Comparison of ENCODE assay signal across 9 cellular contexts in the genomic region with DNA sequence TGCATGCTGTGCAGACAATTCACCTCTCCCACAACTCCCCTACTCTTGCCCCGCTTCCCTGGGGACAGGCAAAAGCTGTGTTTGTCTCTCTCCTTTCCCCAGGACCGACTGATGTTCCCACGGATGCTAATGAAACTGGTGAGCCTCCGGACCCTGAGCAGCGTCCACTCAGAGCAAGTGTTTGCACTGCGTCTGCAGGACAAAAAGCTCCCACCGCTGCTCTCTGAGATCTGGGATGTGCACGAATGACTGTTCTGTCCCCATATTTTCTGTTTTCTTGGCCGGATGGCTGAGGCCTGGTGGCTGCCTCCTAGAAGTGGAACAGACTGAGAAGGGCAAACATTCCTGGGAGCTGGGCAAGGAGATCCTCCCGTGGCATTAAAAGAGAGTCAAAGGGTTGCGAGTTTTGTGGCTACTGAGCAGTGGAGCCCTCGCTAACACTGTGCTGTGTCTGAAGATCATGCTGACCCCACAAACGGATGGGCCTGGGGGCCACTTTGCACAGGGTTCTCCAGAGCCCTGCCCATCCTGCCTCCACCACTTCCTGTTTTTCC. TPM values are rescaled to one million over a fixed set of nuclear protein-coding genes. Genes with fewer than 3 reads are reported as not detected.
DNase-seq lines count a peak whose midpoint lies in the region; ATAC-seq and TF ChIP-seq lines count a peak whose summit lies in the region.
"Had no signal": no experiment of that assay in that cellular context is flagged by ENCODE, and none has a peak within 500 bp of the region (broad histone marks: within the 10 kb centered on the region; RNA-seq: fewer than 3 reads in every experiment).

No MANE protein-coding gene starts in this region.

- peaks cover 17% of the 10 kb centered on the region for H3K4me1 ChIP-seq in RWPE2 (ENCODE audit: insufficient read depth, poor library complexity, severe bottlenecking)
- peaks cover 0 to 51% (median 19%) of the 10 kb centered on the region in 3 donors for H3K4me1 ChIP-seq in gastroesophageal sphincter
- H3K4me1 ChIP-seq in skeletal muscle satellite cell (ENCODE audit: control insufficient read depth, insufficient read depth, low read length) = peaks cover 42% of the 10 kb centered on the region

- H3K36me3 ChIP-seq in RWPE2 (ENCODE audit: low read depth) (no peaks in the 10 kb centered on the region), gastroesophageal sphincter (no peaks in the 10 kb centered on the region), skeletal muscle satellite cell (ENCODE audit: insufficient read depth, low read length) (no peaks in the 10 kb centered on the region)

- no peak for TF ChIP-seq EP300 in gastroesophageal sphincter (IDR thresholded peaks at IDR 0.05)

- WGBS in gastroesophageal sphincter (ENCODE audit: low coverage in 1 of 2), 2 donors = 22 to 51% methylated on average over 3 to 13 of the region's 13 CpGs

- DNase-seq in GM12865 (ENCODE audit: low read depth) (no peak), RWPE2 (ENCODE audit: low spot score) (no peak), hippocampal formation (lab: John Stamatoyannopoulos, UW) (no peak)
- DNase-seq: NCI-H510A had no signal

- no peak for TF ChIP-seq CTCF in GM12865 (IDR thresholded peaks at IDR 0.05; ENCODE audit: insufficient read depth, low read depth, low read length, missing control alignments)
- no peak for TF ChIP-seq CTCF in RWPE2 (IDR thresholded peaks at IDR 0.05; ENCODE audit: poor library complexity, severe bottlenecking)
- no peak for TF ChIP-seq CTCF in gastroesophageal sphincter (IDR thresholded peaks at IDR 0.05)

- H3K9ac ChIP-seq in skeletal muscle satellite cell (ENCODE audit: low read depth, low read length) = peak overlapping the region; percentile 89

- H3K4me3 ChIP-seq in GM12865 (ENCODE audit: low read depth, low read length) = peak overlapping the region; percentile 93
- H3K4me3 ChIP-seq in RWPE2 (ENCODE audit: severe bottlenecking) = no peak overlapping the region
- H3K4me3 ChIP-seq in gastroesophageal sphincter = peak overlapping the region in 1 of 2 donors; percentile 96
- no peak overlapping the region for H3K4me3 ChIP-seq in skeletal muscle satellite cell (ENCODE audit: low read length)

- H3K27ac ChIP-seq in RWPE2 (ENCODE audit: poor library complexity, severe bottlenecking) (peak overlapping the region; percentile 73), gastroesophageal sphincter (peak overlapping the region; percentile 85 to 99 (median 96))

- H3K4me2 ChIP-seq in skeletal muscle satellite cell (ENCODE audit: low read length) = peak overlapping the region; percentile 92

- H3K27me3 ChIP-seq in RWPE2 (ENCODE audit: insufficient read depth, poor library complexity, severe bottlenecking) (no peaks in the 10 kb centered on the region), gastroesophageal sphincter (no peaks in the 10 kb centered on the region), skeletal muscle satellite cell (ENCODE audit: control insufficient read depth, insufficient read depth, low read length) (no peaks in the 10 kb centered on the region)

- no peak for TF ChIP-seq POLR2A in gastroesophageal sphincter (IDR thresholded peaks at IDR 0.05)

- H3K9me3 ChIP-seq in RWPE2 (ENCODE audit: severe bottlenecking) (no peaks in the 10 kb centered on the region), gastroesophageal sphincter (no peaks in the 10 kb centered on the region), skeletal muscle satellite cell (replicated peaks; ENCODE audit: low read length) (no peaks in the 10 kb centered on the region)

- ATAC-seq in RWPE2 (ENCODE audit: low read depth) = no peak
- ATAC-seq in gastroesophageal sphincter = no peak
- ATAC-seq in GM21723 (IDR thresholded peaks at IDR 0.05; ENCODE audit: unreplicated experiment) = no peak
- ATAC-seq in HG02763 (IDR thresholded peaks at IDR 0.05; ENCODE audit: unreplicated experiment) = no peak
- ATAC-seq in HG03196 (IDR thresholded peaks at IDR 0.05; ENCODE audit: unreplicated experiment) = no peak

RNA-seq across cellular contexts. Expression of gene MADD, which starts 1.4 kb away (rescaled TPM):
- 10 to 100 TPM; 23.7 to 33.9 (median 29.4) TPM for total RNA-seq in gastroesophageal sphincter
- 8.1 and 13.1 TPM in 2 replicates for total RNA-seq in skeletal muscle satellite cell (2012; rRNA removed)

RNA-seq across cellular contexts. Expression of gene NR1H3, which starts 10.7 kb away (rescaled TPM):
- total RNA-seq in gastroesophageal sphincter = 10 to 100 TPM; 14.5 to 21.0 (median 16.1) TPM
- 22.3 and 58.6 TPM in 2 replicates for total RNA-seq in skeletal muscle satellite cell (2012; rRNA removed)

RNA-seq across cellular contexts. Expression of gene ACP2, which starts 19.9 kb away (rescaled TPM):
- 10 to 100 TPM; 21.0 to 46.0 (median 32.0) TPM for total RNA-seq in gastroesophageal sphincter
- 26.6 and 28.4 TPM in 2 replicates for total RNA-seq in skeletal muscle satellite cell (2012; rRNA removed)

RNA-seq across cellular contexts. Expression of gene DDB2, which starts 53.8 kb away (rescaled TPM):
- total RNA-seq in gastroesophageal sphincter = 10 to 100 TPM; 18.6 to 44.2 (median 28.0) TPM
- 14.4 and 19.3 TPM in 2 replicates for total RNA-seq in skeletal muscle satellite cell (2012; rRNA removed)
